In genomic region chr6:31645325-31645724, GRCh38 we compare ENCODE assay signal across 18 cellular contexts.
"Had no signal": no experiment of that assay in that cellular context is flagged by ENCODE, and none has a peak within 500 bp of the region (broad histone marks: within the 10 kb centered on the region; RNA-seq: fewer than 3 reads in every experiment).

No MANE protein-coding gene starts in this region.

- ATAC-seq: activated CD4-positive, CD25-positive, alpha-beta regulatory T cell treated with anti-CD3 and anti-CD28 coated beads, Interleukin-2, amount 50 U/mL, for 24 hours; activated naive CD4-positive, alpha-beta T cell treated with anti-CD3 and anti-CD28 coated beads, Interleukin-2, amount 50 U/mL, for 72 hours; left cardiac atrium; lower lobe of right lung; naive thymus-derived CD4-positive, alpha-beta T cell; sciatic nerve; SK-N-SH treated with all-trans-retinoic acid at 6 μM for 48 hours; upper lobe of right lung had no signal

- DNase-seq: activated effector memory CD4-positive, alpha-beta T cell treated with anti-CD3 and anti-CD28 coated beads, Interleukin-2, amount 50 U/mL, for 16 hours; activated T-cell treated with anti-CD3 and anti-CD28 coated beads for 4 hours; aorta; esophagus squamous epithelium; foreskin fibroblast; immature natural killer cell; left cardiac atrium; lower lobe of right lung; naive thymus-derived CD4-positive, alpha-beta T cell; spleen; stimulated activated CD4-positive, alpha-beta T cell treated with anti-CD3 and anti-CD28 coated beads, Interleukin-1b, Interleukin-23, amount 100 ng/mL, for 48 hours; stimulated activated naive CD4-positive, alpha-beta T cell treated with Interleukin-2 at 50 U/mL for 16 hours; upper lobe of right lung had no signal

- H3K4me1 ChIP-seq: upper lobe of right lung had no signal

- H3K4me3 ChIP-seq: esophagus squamous epithelium, lower lobe of right lung, spleen, upper lobe of right lung had no signal

- H3K27ac Mint-ChIP-seq: T-helper 2 cell treated with Interferon-gamma antibody and Interleukin-4, amounts not matched to agents 5 μg/mL and 100 μg/mL, for 36 hours had no signal

- H3K9me3 Mint-ChIP-seq: activated naive CD4-positive, alpha-beta T cell treated with anti-CD3 and anti-CD28 coated beads, Interleukin-2, amount 50 U/mL, for 72 hours; immature natural killer cell; naive thymus-derived CD4-positive, alpha-beta T cell; T-helper 2 cell treated with Interferon-gamma antibody and Interleukin-4, amounts not matched to agents 5 μg/mL and 100 μg/mL, for 36 hours had no signal

- H3K4me3 Mint-ChIP-seq: immature natural killer cell; naive thymus-derived CD4-positive, alpha-beta T cell; T-helper 2 cell treated with Interferon-gamma antibody and Interleukin-4, amounts not matched to agents 5 μg/mL and 100 μg/mL, for 36 hours had no signal

- H3K27me3 ChIP-seq: esophagus squamous epithelium, spleen, upper lobe of right lung had no signal

- H3K27me3 Mint-ChIP-seq: naive thymus-derived CD4-positive, alpha-beta T cell had no signal

- H3K27ac ChIP-seq: esophagus squamous epithelium, lower lobe of right lung, spleen, upper lobe of right lung had no signal
